Comparison of ENCODE assay signal across 13 cellular contexts in genomic region chr2:133433455-133434451, GRCh38.
"Had no signal": no experiment of that assay in that cellular context is flagged by ENCODE, and none has a peak within 500 bp of the region (broad histone marks: within the 10 kb centered on the region; RNA-seq: fewer than 3 reads in every experiment).

No MANE protein-coding gene starts in this region.

- H3K27ac ChIP-seq: breast epithelium, neural progenitor cell, parathyroid adenoma, stomach, thoracic aorta had no signal

- H3K36me3 ChIP-seq: breast epithelium, heart right ventricle, neural progenitor cell, stomach, thoracic aorta had no signal

- DNase-seq: activated naive CD4-positive, alpha-beta T cell treated with anti-CD3 and anti-CD28 coated beads, Interleukin-2, amount 50 U/mL, for 16 hours; activated T-cell treated with anti-CD3 and anti-CD28 coated beads, Interleukin-2, amount 50 U/mL, for 1 hour; amniotic stem cell; foreskin melanocyte; heart right ventricle; left ventricle myocardium superior; retina; stomach had no signal

- H3K9me3 ChIP-seq: breast epithelium, stomach, thoracic aorta had no signal

- H3K4me3 ChIP-seq: breast epithelium, heart right ventricle, neural progenitor cell, stomach, thoracic aorta had no signal

- ATAC-seq: esophagus mucosa, heart right ventricle, left ventricle myocardium superior had no signal

- H3K4me1 ChIP-seq: neural progenitor cell, stomach had no signal

- H3K27me3 ChIP-seq: breast epithelium, heart right ventricle, neural progenitor cell, stomach had no signal
